7 cellular contexts compared by ENCODE assay signal in the genomic region with DNA sequence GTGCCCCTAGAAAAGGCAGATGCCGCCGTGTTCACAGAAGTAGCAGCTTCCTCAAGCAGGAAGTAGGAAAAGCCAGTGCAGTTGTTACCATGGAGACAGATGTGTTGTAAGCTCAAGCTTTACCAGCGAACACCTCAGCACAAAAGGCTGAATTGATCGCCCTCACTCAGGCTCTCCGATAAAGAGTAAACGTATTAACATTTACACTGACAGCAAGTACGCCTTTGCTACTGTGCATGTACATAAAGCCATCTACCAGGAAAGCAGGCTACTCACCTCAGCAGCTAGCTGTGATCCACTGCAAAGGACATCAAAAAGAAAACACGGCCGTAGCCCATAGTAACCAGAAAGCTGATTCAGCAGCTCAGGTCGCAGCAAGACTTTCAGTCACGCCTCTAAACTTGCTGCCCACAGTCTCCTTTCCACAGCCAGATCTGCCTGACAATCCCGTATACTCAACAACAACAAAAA.
DNase-seq lines count a peak whose midpoint lies in the region; ATAC-seq, FAIRE-seq and TF ChIP-seq lines count a peak whose summit lies in the region.
"Not testable (repeated sequence)": the region's sequence is repeated elsewhere in the genome, so short reads cannot be mapped to it uniquely, and the experiment has no call there.

No MANE protein-coding gene starts in this region.

- intact Hi-C loops in K562 (cut with micrococcal nuclease); heart left ventricle (cut with DNase I): not testable (repeated sequence)
- intact Hi-C loops in naive thymus-derived CD4-positive, alpha-beta T cell (cut with micrococcal nuclease) = loop anchor here (2.0 to 10.0 kb wide), 5 partner anchors 87 to 851 kb away; a partner anchor contains a TSS

- peak overlapping the region; percentile 97 for H3K27ac Mint-ChIP-seq in activated CD8-positive, alpha-beta memory T cell treated with anti-CD3 and anti-CD28 coated beads, Interleukin-2, amount 10 ng/mL, durations not matched to agents 7 days and 5 days
- peak overlapping the region; percentile 97 to 100 (median 98) for H3K27ac Mint-ChIP-seq in naive thymus-derived CD4-positive, alpha-beta T cell

- H3K79me2 ChIP-seq in K562 (ENCODE audit: control insufficient read depth, insufficient read depth, low read length) = not testable (repeated sequence)

- peak overlapping the region; percentile 82 for H3K4me3 Mint-ChIP-seq in activated CD8-positive, alpha-beta memory T cell treated with anti-CD3 and anti-CD28 coated beads, Interleukin-2, amount 10 ng/mL, durations not matched to agents 7 days and 5 days
- peak overlapping the region; percentile 85 to 98 (median 92) for H3K4me3 Mint-ChIP-seq in naive thymus-derived CD4-positive, alpha-beta T cell

- not testable (repeated sequence) for H4K20me1 ChIP-seq in K562 (replicated peaks; ENCODE audit: control insufficient read depth, insufficient read depth, low read length)

- not testable (repeated sequence) for TF ChIP-seq RAD21 in K562 (CRISPR knock-in tag; conservative IDR thresholded peaks at IDR 0.05 in 1 of 2, IDR thresholded peaks at IDR 0.05 in 1 of 2)

- H3K36me3 Mint-ChIP-seq in activated CD8-positive, alpha-beta memory T cell treated with anti-CD3 and anti-CD28 coated beads, Interleukin-2, amount 10 ng/mL, durations not matched to agents 7 days and 5 days; naive thymus-derived CD4-positive, alpha-beta T cell: not testable (repeated sequence)

- H3K4me2 ChIP-seq in K562 (ENCODE audit: insufficient read depth, low read length) = not testable (repeated sequence)

- in situ Hi-C loops in K562 (cut with MboI) = not testable (repeated sequence)

- CTCF ChIA-PET in activated CD8-positive, alpha-beta memory T cell treated with anti-CD3 and anti-CD28 coated beads, Interleukin-2, amount 10 ng/mL, durations not matched to agents 7 days and 5 days (lab: Charles Lee); K562 (lab: Yijun Ruan, JAX; ENCODE audit: low intra/inter-chr PET ratio): not testable (repeated sequence)
- CTCF ChIA-PET in naive thymus-derived CD4-positive, alpha-beta T cell (lab: Charles Lee) = interaction anchor here (2.1 kb wide), 1 partner anchor 72 kb away, joined by 4 read pairs; no protein-coding TSS in a partner anchor

- H3K9me3 ChIP-seq in HUES6 (ENCODE audit: control insufficient read depth, insufficient read depth, low read depth, low read length); K562 (replicated peaks; ENCODE audit: control insufficient read depth, insufficient read depth, low read depth, low read length); heart left ventricle; naive thymus-derived CD4-positive, alpha-beta T cell (ENCODE audit: control insufficient read depth in 2 of 3, low read length in 3 of 3): not testable (repeated sequence)

- DNase-seq in RPMI7951 (ENCODE audit: low read depth) = peak; percentile 7
- peak; percentile 76 for DNase-seq in activated CD8-positive, alpha-beta memory T cell treated with anti-CD3 and anti-CD28 coated beads, Interleukin-2, amount 10 ng/mL, durations not matched to agents 7 days and 5 days
- DNase-seq in K562 (ENCODE audit: extremely low read depth in 1 of 4, low spot score in 3 of 4); heart left ventricle: not testable (repeated sequence)
- DNase-seq in naive thymus-derived CD4-positive, alpha-beta T cell = peak; percentile 18 to 76 (median 67)
- peak in 2 of 3 experiments; percentile 5 to 16 for DNase-seq in stimulated activated CD4-positive, alpha-beta T cell treated with anti-CD3 and anti-CD28 coated beads, TNF-alpha, amount 100 ng/mL, for 4 hours (ENCODE audit: low read depth in 3 of 3)

- not testable (repeated sequence) for TF ChIP-seq EP300 in K562 (IDR thresholded peaks at IDR 0.05; ENCODE audit: low read length)

- H3K9me1 ChIP-seq in K562 (ENCODE audit: control insufficient read depth, insufficient read depth, low read length) = not testable (repeated sequence)

- not testable (repeated sequence) for ATAC-seq in activated CD8-positive, alpha-beta memory T cell treated with anti-CD3 and anti-CD28 coated beads, Interleukin-2, amount 10 ng/mL, durations not matched to agents 7 days and 5 days; K562; heart left ventricle; naive thymus-derived CD4-positive, alpha-beta T cell

- FAIRE-seq in K562 (lab: Jason Lieb, UNC) = not testable (repeated sequence)

- H3K27me3 ChIP-seq in HUES6 (ENCODE audit: control insufficient read depth, insufficient read depth, low read length); K562 (ENCODE audit: control insufficient read depth in 2 of 2, insufficient read depth in 2 of 2, low read length in 2 of 2); heart left ventricle; naive thymus-derived CD4-positive, alpha-beta T cell (ENCODE audit: control insufficient read depth in 2 of 2, insufficient read depth in 2 of 2, low read length in 2 of 2): not testable (repeated sequence)

- peaks cover 36% of the 10 kb centered on the region for H3K4me1 Mint-ChIP-seq in activated CD8-positive, alpha-beta memory T cell treated with anti-CD3 and anti-CD28 coated beads, Interleukin-2, amount 10 ng/mL, durations not matched to agents 7 days and 5 days
- H3K4me1 Mint-ChIP-seq in naive thymus-derived CD4-positive, alpha-beta T cell = peaks cover 33 to 55% (median 48%) of the 10 kb centered on the region in 7 donors

- not testable (repeated sequence) for TF ChIP-seq POLR2A in K562 (conservative IDR thresholded peaks at IDR 0.05); heart left ventricle (IDR thresholded peaks at IDR 0.05)

- peak overlapping the region; percentile 81; the same call in 1 of the 2 replicates for H3K27ac ChIP-seq in HUES6 (ENCODE audit: low read depth, low read length)
- not testable (repeated sequence) for H3K27ac ChIP-seq in K562 (ENCODE audit: extremely low read depth, low read depth, low read length); heart left ventricle
- H3K27ac ChIP-seq in naive thymus-derived CD4-positive, alpha-beta T cell (ENCODE audit: low read depth, low read length) = peak overlapping the region; percentile 67

- H3K9ac ChIP-seq in HUES6 (ENCODE audit: low read length) = peak overlapping the region; percentile 80
- not testable (repeated sequence) for H3K9ac ChIP-seq in K562 (ENCODE audit: insufficient read depth in 1 of 2, low read depth in 2 of 2, low read length in 2 of 2)

- not testable (repeated sequence) for H3K4me3 ChIP-seq in HUES6 (ENCODE audit: low read depth, low read length); K562
- peak overlapping the region in 9 of 12 donors; percentile 21 to 48 (median 38) for H3K4me3 ChIP-seq in heart left ventricle
- peak overlapping the region; percentile 50 for H3K4me3 ChIP-seq in naive thymus-derived CD4-positive, alpha-beta T cell (ENCODE audit: low read length)

- BruUV-seq in K562 (replicated peaks; lab: Mats Ljungman, UMichigan) = not testable (repeated sequence)

- H3K9me3 Mint-ChIP-seq in activated CD8-positive, alpha-beta memory T cell treated with anti-CD3 and anti-CD28 coated beads, Interleukin-2, amount 10 ng/mL, durations not matched to agents 7 days and 5 days (ENCODE audit: low read depth); naive thymus-derived CD4-positive, alpha-beta T cell: not testable (repeated sequence)

- H3K4me1 ChIP-seq in HUES6 (ENCODE audit: control insufficient read depth, insufficient read depth, low read length) = peaks cover 63% of the 10 kb centered on the region
- not testable (repeated sequence) for H3K4me1 ChIP-seq in K562 (replicated peaks in 1 of 2; ENCODE audit: control insufficient read depth in 2 of 2, insufficient read depth in 2 of 2, low read length in 2 of 2); heart left ventricle
- H3K4me1 ChIP-seq in naive thymus-derived CD4-positive, alpha-beta T cell (ENCODE audit: control insufficient read depth in 2 of 2, insufficient read depth in 2 of 2, low read length in 2 of 2) = peaks cover 9 to 13% of the 10 kb centered on the region in 2 donors

- WGBS in K562 (ENCODE audit: insufficient coverage, low coverage, missing lambda C conversion rate) = 2% methylated on average over 11 of the region's 12 CpGs
- 7 to 12% (median 9%) methylated on average over 12 of the region's 12 CpGs for WGBS in heart left ventricle, 4 donors

- POLR2A ChIA-PET in K562 (lab: Yijun Ruan, JAX); naive thymus-derived CD4-positive, alpha-beta T cell (lab: Charles Lee): not testable (repeated sequence)

- TF ChIP-seq CTCF in K562 (IDR thresholded peaks at IDR 0.05 in 2 of 3, conservative IDR thresholded peaks at IDR 0.05 in 1 of 3; ENCODE audit: insufficient read depth in 2 of 3, low read depth in 1 of 3, low read length in 3 of 3); heart left ventricle (IDR thresholded peaks at IDR 0.05): not testable (repeated sequence)

- H2AFZ ChIP-seq in K562 (ENCODE audit: low read depth, low read length) = not testable (repeated sequence)

- not testable (repeated sequence) for H3K27me3 Mint-ChIP-seq in activated CD8-positive, alpha-beta memory T cell treated with anti-CD3 and anti-CD28 coated beads, Interleukin-2, amount 10 ng/mL, durations not matched to agents 7 days and 5 days; naive thymus-derived CD4-positive, alpha-beta T cell

- H3K36me3 ChIP-seq in HUES6 (ENCODE audit: control insufficient read depth, insufficient read depth, low read length); K562 (ENCODE audit: control insufficient read depth, insufficient read depth, low read length); heart left ventricle; naive thymus-derived CD4-positive, alpha-beta T cell (ENCODE audit: control insufficient read depth in 2 of 3, insufficient read depth in 3 of 3, low read length in 3 of 3): not testable (repeated sequence)

TF ChIP-seq in K562, 482 proteins besides CTCF, POLR2A, EP300 and RAD21:
- peak; percentile 49 for TF ChIP-seq RFX1 (IDR thresholded peaks at IDR 0.05)
